ENCODE assay signal across 9 cellular contexts in the genomic region with DNA sequence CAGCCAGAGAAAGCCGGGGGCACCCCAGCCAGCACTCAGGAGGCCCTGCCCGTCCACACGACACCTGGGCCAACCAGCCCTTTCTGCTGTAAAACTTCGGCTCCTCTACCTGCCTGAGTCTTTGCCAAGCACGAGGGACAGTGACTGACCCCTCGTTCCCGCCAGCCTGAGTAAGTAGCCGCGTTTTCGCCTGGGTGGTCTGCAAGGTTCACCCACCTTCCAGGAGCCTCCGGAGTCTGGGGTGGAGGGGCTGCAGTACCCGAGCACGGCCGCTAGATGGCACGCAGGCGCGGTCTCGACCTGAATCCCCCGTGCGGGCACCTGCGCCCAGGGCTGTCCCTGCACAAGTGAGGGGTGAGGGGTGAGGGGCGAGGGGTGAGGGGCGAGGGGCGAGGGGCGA.
A peak's percentile ranks its signal among the peaks of the same experiment; 100 is the strongest.
DNase-seq lines count a peak whose midpoint lies in the region; ATAC-seq and TF ChIP-seq lines count a peak whose summit lies in the region.
"Had no signal": no experiment of that assay in that cellular context is flagged by ENCODE, and none has a peak within 500 bp of the region (broad histone marks: within the 10 kb centered on the region; RNA-seq: fewer than 3 reads in every experiment).

No MANE protein-coding gene starts in this region.

- H3K9me2 ChIP-seq in neural cell (ENCODE audit: insufficient read depth, low read length) = no peaks in the 10 kb centered on the region

- H3K27me3 ChIP-seq in body of pancreas (no peaks in the 10 kb centered on the region), neural cell (ENCODE audit: insufficient read depth, low read depth, low read length) (no peaks in the 10 kb centered on the region), ovary (no peaks in the 10 kb centered on the region)

- no peak overlapping the region for H2AFZ ChIP-seq in neural cell (ENCODE audit: low read depth, low read length)

- 23 to 32% methylated on average over 7 to 13 of the region's 25 CpGs for WGBS in body of pancreas, 2 donors
- 23 to 28% (median 25%) methylated on average over 13 to 25 of the region's 25 CpGs for WGBS in ovary, 3 donors

- intact Hi-C loops in body of pancreas (cut with DNase I) (no loop called here), ovary (cut with DNase I) (no loop called here)

- H3F3A ChIP-seq in neural cell (ENCODE audit: insufficient read depth, low read length, poor library complexity, severe bottlenecking) = no peaks in the 10 kb centered on the region

- H4K20me1 ChIP-seq in neural cell (ENCODE audit: insufficient read depth) = no peaks in the 10 kb centered on the region

- no peak overlapping the region for H3K27ac ChIP-seq in body of pancreas
- no peak overlapping the region for H3K27ac ChIP-seq in neural cell (ENCODE audit: low read length)
- no peak overlapping the region for H3K27ac ChIP-seq in ovary

- no peak for TF ChIP-seq EP300 in neural cell (conservative IDR thresholded peaks at IDR 0.05; ENCODE audit: poor library complexity, severe bottlenecking)
- no peak for TF ChIP-seq EP300 in ovary (IDR thresholded peaks at IDR 0.05)

- H3K36me3 ChIP-seq in body of pancreas (replicated peaks in 1 of 2; ENCODE audit: insufficient read depth in 1 of 2, low read depth in 2 of 2) (no peaks in the 10 kb centered on the region), neural cell (ENCODE audit: insufficient read depth, low read length) (no peaks in the 10 kb centered on the region), ovary (no peaks in the 10 kb centered on the region)

- H3K9ac ChIP-seq in neural cell (ENCODE audit: low read length) = no peak overlapping the region

- TF ChIP-seq POLR2A in body of pancreas (IDR thresholded peaks at IDR 0.05) (no peak), ovary (IDR thresholded peaks at IDR 0.05) (no peak)

- ATAC-seq in body of pancreas = no peak
- ATAC-seq in HG03196 (IDR thresholded peaks at IDR 0.05; ENCODE audit: unreplicated experiment) = no peak

- no peak overlapping the region for H3K4me2 ChIP-seq in neural cell (ENCODE audit: low read length)

- no peaks in the 10 kb centered on the region for H3K79me2 ChIP-seq in neural cell (replicated peaks; ENCODE audit: insufficient read depth, low read length)

- DNase-seq in GM12864 (ENCODE audit: low read depth) (no peak), NCI-H69 (lab: John Stamatoyannopoulos, UW) (peak; percentile 67), body of pancreas (peak; percentile 41 to 61 (median 53)), cortex of kidney (lab: John Stamatoyannopoulos, UW) (no peak), ureter (ENCODE audit: low spot score) (no peak), ovary (no peak)
- DNase-seq: IMR-90 had no signal

- TF ChIP-seq RAD21 in neural cell (conservative IDR thresholded peaks at IDR 0.05) = no peak

- H3K9me3 ChIP-seq in body of pancreas (peaks cover 0 to 4% (median 0%) of the 10 kb centered on the region in 3 donors), neural cell (ENCODE audit: low read length) (no peaks in the 10 kb centered on the region), ovary (no peaks in the 10 kb centered on the region)

- no peak overlapping the region for H3K4me3 ChIP-seq in GM12864 (ENCODE audit: low read depth, low read length)
- no peak overlapping the region for H3K4me3 ChIP-seq in body of pancreas
- no peak overlapping the region for H3K4me3 ChIP-seq in neural cell (ENCODE audit: low read length)
- no peak overlapping the region for H3K4me3 ChIP-seq in ovary

- TF ChIP-seq CTCF in GM12864 (IDR thresholded peaks at IDR 0.05; ENCODE audit: low read depth, low read length, missing control alignments) = peak; percentile 37
- peak; percentile 46 to 79 (median 62) for TF ChIP-seq CTCF in body of pancreas (IDR thresholded peaks at IDR 0.05)
- TF ChIP-seq CTCF in neural cell (IDR thresholded peaks at IDR 0.05; ENCODE audit: poor library complexity, severe bottlenecking) = peak; percentile 54
- TF ChIP-seq CTCF in ovary (IDR thresholded peaks at IDR 0.05) = no peak

- peaks cover 7% of the 10 kb centered on the region for H3K4me1 ChIP-seq in body of pancreas
- no peaks in the 10 kb centered on the region for H3K4me1 ChIP-seq in ovary (ENCODE audit: insufficient read depth)

TF ChIP-seq in neural cell, 6 proteins besides CTCF, POLR2A, EP300 and RAD21:
- peak; percentile 23 for TF ChIP-seq SMC3 (conservative IDR thresholded peaks at IDR 0.05; ENCODE audit: poor library complexity)
- TF ChIP-seq EZH2 (IDR thresholded peaks at IDR 0.05; ENCODE audit: borderline replicate concordance, insufficient read depth, low read length, poor library complexity, severe bottlenecking) = no peak
TF ChIP-seq in neural cell: peak in this region for 1.

Comparison
In these comparisons a context has a peak if more than half of its experiments do, and no peak if none do; other contexts are left out.
1. DNase-seq: peak in NCI-H69 (single experiment) and body of pancreas (4 of 4); none in GM12864 (single experiment), cortex of kidney (single experiment), ureter (single experiment) and ovary (0 of 5).
2. CTCF ChIP-seq: peak in GM12864 (single experiment), body of pancreas (7 of 7) and neural cell (single experiment); none in ovary (0 of 3).